1 cellular context compared by ENCODE assay signal in genomic region chr1:228276361-228276831, GRCh38.
TF ChIP-seq lines count a peak whose summit lies in the region.

No MANE protein-coding gene starts in this region.

TF ChIP-seq in endothelial cell of umbilical vein, 7 proteins besides CTCF, POLR2A, EP300 and RAD21 (continued from another document):
- TF ChIP-seq MAX (IDR thresholded peaks at IDR 0.05; ENCODE audit: insufficient read depth, insufficient read length) (no peak), FOS (IDR thresholded peaks at IDR 0.05; ENCODE audit: borderline replicate concordance, insufficient read depth, low read length) (no peak)
